In the genomic region with DNA sequence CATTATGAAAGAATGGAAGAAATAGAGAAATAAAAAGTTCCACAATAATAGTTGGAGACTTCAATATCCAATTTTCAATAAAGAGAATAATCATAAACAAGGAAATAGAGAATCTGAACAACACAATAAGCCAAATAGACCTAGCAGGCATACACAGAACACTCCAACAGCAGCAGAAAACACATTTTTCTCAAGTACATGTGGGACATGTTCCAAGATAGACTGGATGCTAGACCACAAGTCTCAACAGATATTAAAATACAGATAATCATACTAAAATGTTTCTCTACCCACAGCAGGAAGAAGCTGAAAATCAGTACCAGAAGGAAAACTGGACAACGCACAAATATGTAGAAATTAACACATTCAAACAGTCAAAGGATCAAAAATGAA, we compare ENCODE assay signal across 2 cellular contexts.
TF ChIP-seq lines count a peak whose summit lies in the region.

No MANE protein-coding gene starts in this region.

TF ChIP-seq in SK-N-SH treated with all-trans-retinoic acid at 6 μM for 48 hours, 23 proteins besides CTCF, POLR2A, EP300 and RAD21 (continued from another document):
- TF ChIP-seq, protein P1, sequence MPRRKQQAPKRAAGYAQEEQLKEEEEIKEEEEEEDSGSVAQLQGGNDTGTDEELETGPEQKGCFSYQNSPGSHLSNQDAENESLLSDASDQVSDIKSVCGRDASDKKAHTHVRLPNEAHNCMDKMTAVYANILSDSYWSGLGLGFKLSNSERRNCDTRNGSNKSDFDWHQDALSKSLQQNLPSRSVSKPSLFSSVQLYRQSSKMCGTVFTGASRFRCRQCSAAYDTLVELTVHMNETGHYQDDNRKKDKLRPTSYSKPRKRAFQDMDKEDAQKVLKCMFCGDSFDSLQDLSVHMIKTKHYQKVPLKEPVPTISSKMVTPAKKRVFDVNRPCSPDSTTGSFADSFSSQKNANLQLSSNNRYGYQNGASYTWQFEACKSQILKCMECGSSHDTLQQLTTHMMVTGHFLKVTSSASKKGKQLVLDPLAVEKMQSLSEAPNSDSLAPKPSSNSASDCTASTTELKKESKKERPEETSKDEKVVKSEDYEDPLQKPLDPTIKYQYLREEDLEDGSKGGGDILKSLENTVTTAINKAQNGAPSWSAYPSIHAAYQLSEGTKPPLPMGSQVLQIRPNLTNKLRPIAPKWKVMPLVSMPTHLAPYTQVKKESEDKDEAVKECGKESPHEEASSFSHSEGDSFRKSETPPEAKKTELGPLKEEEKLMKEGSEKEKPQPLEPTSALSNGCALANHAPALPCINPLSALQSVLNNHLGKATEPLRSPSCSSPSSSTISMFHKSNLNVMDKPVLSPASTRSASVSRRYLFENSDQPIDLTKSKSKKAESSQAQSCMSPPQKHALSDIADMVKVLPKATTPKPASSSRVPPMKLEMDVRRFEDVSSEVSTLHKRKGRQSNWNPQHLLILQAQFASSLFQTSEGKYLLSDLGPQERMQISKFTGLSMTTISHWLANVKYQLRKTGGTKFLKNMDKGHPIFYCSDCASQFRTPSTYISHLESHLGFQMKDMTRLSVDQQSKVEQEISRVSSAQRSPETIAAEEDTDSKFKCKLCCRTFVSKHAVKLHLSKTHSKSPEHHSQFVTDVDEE (CRISPR knock-in tag; IDR thresholded peaks at IDR 0.05), result no peak
- TF ChIP-seq OSR1 (CRISPR knock-in tag; IDR thresholded peaks at IDR 0.05) (no peak), BACH2 (CRISPR knock-in tag; IDR thresholded peaks at IDR 0.05; ENCODE audit: borderline replicate concordance) (no peak), ZNF8 (CRISPR knock-in tag; IDR thresholded peaks at IDR 0.05) (no peak), ISL1 (CRISPR knock-in tag; IDR thresholded peaks at IDR 0.05) (no peak), GLIS3 (CRISPR knock-in tag; IDR thresholded peaks at IDR 0.05) (no peak), RARB (CRISPR knock-in tag; IDR thresholded peaks at IDR 0.05) (no peak), ZFP30 (CRISPR knock-in tag; IDR thresholded peaks at IDR 0.05) (no peak)
- TF ChIP-seq, protein P2, sequence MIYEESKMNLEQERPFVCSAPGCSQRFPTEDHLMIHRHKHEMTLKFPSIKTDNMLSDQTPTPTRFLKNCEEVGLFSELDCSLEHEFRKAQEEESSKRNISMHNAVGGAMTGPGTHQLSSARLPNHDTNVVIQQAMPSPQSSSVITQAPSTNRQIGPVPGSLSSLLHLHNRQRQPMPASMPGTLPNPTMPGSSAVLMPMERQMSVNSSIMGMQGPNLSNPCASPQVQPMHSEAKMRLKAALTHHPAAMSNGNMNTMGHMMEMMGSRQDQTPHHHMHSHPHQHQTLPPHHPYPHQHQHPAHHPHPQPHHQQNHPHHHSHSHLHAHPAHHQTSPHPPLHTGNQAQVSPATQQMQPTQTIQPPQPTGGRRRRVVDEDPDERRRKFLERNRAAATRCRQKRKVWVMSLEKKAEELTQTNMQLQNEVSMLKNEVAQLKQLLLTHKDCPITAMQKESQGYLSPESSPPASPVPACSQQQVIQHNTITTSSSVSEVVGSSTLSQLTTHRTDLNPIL (CRISPR knock-in tag; IDR thresholded peaks at IDR 0.05; ENCODE audit: low read depth), result no peak

TF ChIP-seq in WTC11, 78 proteins besides CTCF, POLR2A, EP300 and RAD21 (continued from another document):
- TF ChIP-seq, protein P3, sequence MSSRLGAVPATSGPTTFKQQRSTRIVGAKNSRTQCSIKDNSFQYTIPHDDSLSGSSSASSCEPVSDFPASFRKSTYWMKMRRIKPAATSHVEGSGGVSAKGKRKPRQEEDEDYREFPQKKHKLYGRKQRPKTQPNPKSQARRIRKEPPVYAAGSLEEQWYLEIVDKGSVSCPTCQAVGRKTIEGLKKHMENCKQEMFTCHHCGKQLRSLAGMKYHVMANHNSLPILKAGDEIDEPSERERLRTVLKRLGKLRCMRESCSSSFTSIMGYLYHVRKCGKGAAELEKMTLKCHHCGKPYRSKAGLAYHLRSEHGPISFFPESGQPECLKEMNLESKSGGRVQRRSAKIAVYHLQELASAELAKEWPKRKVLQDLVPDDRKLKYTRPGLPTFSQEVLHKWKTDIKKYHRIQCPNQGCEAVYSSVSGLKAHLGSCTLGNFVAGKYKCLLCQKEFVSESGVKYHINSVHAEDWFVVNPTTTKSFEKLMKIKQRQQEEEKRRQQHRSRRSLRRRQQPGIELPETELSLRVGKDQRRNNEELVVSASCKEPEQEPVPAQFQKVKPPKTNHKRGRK (CRISPR knock-in tag; IDR thresholded peaks at IDR 0.05; ENCODE audit: borderline replicate concordance), result no peak
- TF ChIP-seq CREM (CRISPR knock-in tag; IDR thresholded peaks at IDR 0.05), result no peak
